8 cellular contexts compared by ENCODE assay signal in the genomic region with DNA sequence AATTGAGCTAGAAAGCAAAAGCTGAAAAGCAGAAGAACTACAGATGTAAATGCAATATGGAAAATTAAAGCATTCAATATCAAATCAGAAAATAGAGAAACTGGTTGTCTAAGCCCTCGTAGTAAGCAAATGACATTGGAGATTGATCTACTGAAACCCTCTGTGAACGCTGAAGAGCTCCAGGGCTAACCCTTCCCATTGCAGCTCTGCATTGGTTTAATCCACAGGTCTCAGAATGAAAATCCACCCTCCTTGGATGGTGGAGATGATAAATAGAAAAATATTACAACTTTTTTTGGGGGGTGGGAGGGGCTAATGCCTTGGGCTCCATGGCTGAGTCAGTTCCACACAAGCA. TPM values are rescaled to one million over a fixed set of nuclear protein-coding genes. Genes with fewer than 3 reads are reported as not detected.
DNase-seq lines count a peak whose midpoint lies in the region; ATAC-seq and TF ChIP-seq lines count a peak whose summit lies in the region.

No MANE protein-coding gene starts in this region.

- peak overlapping the region; percentile 4; the same call in 1 of the 2 replicates for H3K4me3 ChIP-seq in BJ (ENCODE audit: low read depth, low read length)

- ATAC-seq in GM18909 (IDR thresholded peaks at IDR 0.05; ENCODE audit: poor library complexity, unreplicated experiment) (no peak), HG02571 (IDR thresholded peaks at IDR 0.05; ENCODE audit: unreplicated experiment) (no peak)

- H3K36me3 ChIP-seq in BJ (ENCODE audit: control insufficient read depth, insufficient read depth, low read length), result peaks cover 2% of the 10 kb centered on the region; the same call in 1 of the 2 replicates

- H3K9me3 Mint-ChIP-seq in IgD-negative memory B cell, result no peaks in the 10 kb centered on the region
- no peaks in the 10 kb centered on the region for H3K9me3 Mint-ChIP-seq in nephron progenitor cell

- H3K4me1 Mint-ChIP-seq in IgD-negative memory B cell, result peaks cover 44 to 46% (median 45%) of the 10 kb centered on the region in 3 donors
- peaks cover 62% of the 10 kb centered on the region for H3K4me1 Mint-ChIP-seq in nephron progenitor cell

- H3K4me3 Mint-ChIP-seq in IgD-negative memory B cell, result peak overlapping the region in 3 of 4 donors; percentile 18 to 91 (median 81)
- H3K4me3 Mint-ChIP-seq in nephron progenitor cell, result no peak overlapping the region

- H3K36me3 Mint-ChIP-seq in IgD-negative memory B cell, result peaks cover 9% of the 10 kb centered on the region
- peaks cover 14% of the 10 kb centered on the region for H3K36me3 Mint-ChIP-seq in nephron progenitor cell (ENCODE audit: low read depth)

- POLR2A ChIA-PET in BJ (lab: Charles Lee), result interaction anchor here (0.7 to 1.2 kb wide), 2 partner anchors 32 to 68 kb away, joined by 3 to 4 read pairs; no protein-coding TSS in a partner anchor

- no peak for TF ChIP-seq CTCF in BJ (IDR thresholded peaks at IDR 0.05; ENCODE audit: insufficient read depth, low read depth, low read length)
- TF ChIP-seq CTCF in nephron progenitor cell (IDR thresholded peaks at IDR 0.05), result no peak

- CTCF ChIA-PET in BJ (lab: Yijun Ruan, JAX), result interaction anchor here (1.2 to 2.1 kb wide), 4 partner anchors 11 to 112 kb away, joined by 3 to 7 read pairs (median 6); no protein-coding TSS in a partner anchor

- H3K27ac Mint-ChIP-seq in IgD-negative memory B cell (peak overlapping the region; percentile 19 to 89 (median 66)), nephron progenitor cell (peak overlapping the region; percentile 94)

- peak overlapping the region; percentile 96 for H3K27ac ChIP-seq in caudate nucleus (ENCODE audit: low read depth, low read length)

- no peaks in the 10 kb centered on the region for H3K27me3 Mint-ChIP-seq in IgD-negative memory B cell
- no peaks in the 10 kb centered on the region for H3K27me3 Mint-ChIP-seq in nephron progenitor cell (ENCODE audit: low read depth, poor library complexity)

- H3K27me3 ChIP-seq in BJ (ENCODE audit: control insufficient read depth, insufficient read depth, low read length), result no peaks in the 10 kb centered on the region

- no peak for DNase-seq in BJ (ENCODE audit: low read depth)
- no peak for DNase-seq in caudate nucleus (lab: John Stamatoyannopoulos, UW)
- no peak for DNase-seq in nephron progenitor cell
- DNase-seq in NCI-H510A treated with DMSO at 0.1 percent for 48 hours (lab: John Stamatoyannopoulos, UW), result no peak
- no peak for DNase-seq in DMS153 (lab: John Stamatoyannopoulos, UW)

RNA-seq across cellular contexts. Expression of gene CORO1C, which starts 40.5 kb away (rescaled TPM):
- polyA plus RNA-seq in BJ (2011; rRNA removed), result 416 and 532 TPM in 2 replicates
- polyA minus RNA-seq in BJ (2011; rRNA and poly(A)+ RNA removed), result 691 and 787 TPM in 2 replicates
- 71.8 TPM for polyA plus RNA-seq in IgD-negative memory B cell

RNA-seq across cellular contexts. Expression of gene SELPLG, which starts 57.1 kb away (rescaled TPM):
- polyA plus RNA-seq in BJ (2011; rRNA removed), result 5.2 and 8.1 TPM in 2 replicates
- 3.7 and 4.9 TPM in 2 replicates for polyA minus RNA-seq in BJ (2011; rRNA and poly(A)+ RNA removed)
- 37.0 TPM for polyA plus RNA-seq in IgD-negative memory B cell
